23 cellular contexts compared by ENCODE assay signal in genomic region chr1:116404699-116405098, GRCh38. TPM values are rescaled to one million over a fixed set of nuclear protein-coding genes. Genes with fewer than 3 reads are reported as not detected.
DNase-seq lines count a peak whose midpoint lies in the region; ATAC-seq lines count a peak whose summit lies in the region.
"Had no signal": no experiment of that assay in that cellular context is flagged by ENCODE, and none has a peak within 500 bp of the region (broad histone marks: within the 10 kb centered on the region; RNA-seq: fewer than 3 reads in every experiment).

No MANE protein-coding gene starts in this region.

- H3K36me3 Mint-ChIP-seq in activated naive CD8-positive, alpha-beta T cell treated with anti-CD3 and anti-CD28 coated beads, Interleukin-2, amount 10 ng/mL, durations not matched to agents 7 days and 5 days, result peaks cover 48% of the 10 kb centered on the region
- peaks cover 54% of the 10 kb centered on the region for H3K36me3 Mint-ChIP-seq in activated naive CD8-positive, alpha-beta T cell treated with anti-CD3 and anti-CD28 coated beads for 36 hours
- H3K36me3 Mint-ChIP-seq in naive thymus-derived CD4-positive, alpha-beta T cell, result peaks cover 39 to 78% (median 49%) of the 10 kb centered on the region in 5 donors

- no peak overlapping the region for H3K4me3 Mint-ChIP-seq in activated naive CD8-positive, alpha-beta T cell treated with anti-CD3 and anti-CD28 coated beads, Interleukin-2, amount 10 ng/mL, durations not matched to agents 7 days and 5 days
- H3K4me3 Mint-ChIP-seq in activated naive CD8-positive, alpha-beta T cell treated with anti-CD3 and anti-CD28 coated beads for 36 hours, result no peak overlapping the region
- no peak overlapping the region for H3K4me3 Mint-ChIP-seq in naive thymus-derived CD4-positive, alpha-beta T cell
- H3K4me3 Mint-ChIP-seq: activated T-cell treated with anti-CD3 and anti-CD28 coated beads, Interleukin-2, amount 50 U/mL, for 72 hours; CD4-positive, CD25-positive, alpha-beta regulatory T cell; GM23338; T-helper 2 cell treated with Interferon-gamma antibody and Interleukin-4, amounts not matched to agents 5 μg/mL and 100 μg/mL, for 36 hours; WTC11 had no signal

- ATAC-seq in activated naive CD8-positive, alpha-beta T cell treated with anti-CD3 and anti-CD28 coated beads, Interleukin-2, amount 10 ng/mL, durations not matched to agents 7 days and 5 days (ENCODE audit: low read depth), result no peak
- ATAC-seq in naive thymus-derived CD4-positive, alpha-beta T cell, result no peak
- ATAC-seq: activated T-cell treated with anti-CD3 and anti-CD28 coated beads, Interleukin-2, amount 50 U/mL, for 72 hours; GM23338; left colon; Panc1; WTC11 had no signal

- no peak overlapping the region for H3K4me3 ChIP-seq in Karpas-422 (ENCODE audit: low read length)
- H3K4me3 ChIP-seq in naive thymus-derived CD4-positive, alpha-beta T cell (ENCODE audit: low read length), result no peak overlapping the region
- H3K4me3 ChIP-seq: adrenal gland, GM23338, skin epidermis, tibial nerve had no signal

- intact Hi-C loops in naive thymus-derived CD4-positive, alpha-beta T cell (cut with micrococcal nuclease), result no loop called here

- H3K9me2 ChIP-seq in Karpas-422 (replicated peaks; ENCODE audit: insufficient read depth, low read length), result no peaks in the 10 kb centered on the region

- H3K9me3 ChIP-seq in Karpas-422 (ENCODE audit: low read length), result no peaks in the 10 kb centered on the region
- H3K9me3 ChIP-seq in naive thymus-derived CD4-positive, alpha-beta T cell (ENCODE audit: control insufficient read depth in 2 of 3, low read length in 3 of 3), result no peaks in the 10 kb centered on the region
- H3K9me3 ChIP-seq: adrenal gland, tibial nerve had no signal

- CTCF ChIA-PET in naive thymus-derived CD4-positive, alpha-beta T cell (lab: Charles Lee), result no interaction called here

- peaks cover 83% of the 10 kb centered on the region for H3K36me3 ChIP-seq in Karpas-422 (ENCODE audit: insufficient read depth, low read length)
- H3K36me3 ChIP-seq in naive thymus-derived CD4-positive, alpha-beta T cell (ENCODE audit: control insufficient read depth in 2 of 3, insufficient read depth in 3 of 3, low read length in 3 of 3), result peaks cover 35 to 84% (median 40%) of the 10 kb centered on the region in 3 experiments

- no peaks in the 10 kb centered on the region for H3K27me3 Mint-ChIP-seq in activated naive CD8-positive, alpha-beta T cell treated with anti-CD3 and anti-CD28 coated beads, Interleukin-2, amount 10 ng/mL, durations not matched to agents 7 days and 5 days
- no peaks in the 10 kb centered on the region for H3K27me3 Mint-ChIP-seq in activated naive CD8-positive, alpha-beta T cell treated with anti-CD3 and anti-CD28 coated beads for 36 hours
- H3K27me3 Mint-ChIP-seq in naive thymus-derived CD4-positive, alpha-beta T cell, result no peaks in the 10 kb centered on the region
- H3K27me3 Mint-ChIP-seq: CD4-positive, CD25-positive, alpha-beta regulatory T cell; stimulated activated naive CD8-positive, alpha-beta T cell treated with anti-CD3 and anti-CD28 coated beads, Interleukin-15, Interleukin-2, amounts not matched to agents 100 ng/mL and 50 ng/mL, for 24 hours had no signal

- POLR2A ChIA-PET in activated naive CD8-positive, alpha-beta T cell treated with anti-CD3 and anti-CD28 coated beads, Interleukin-2, amount 10 ng/mL, durations not matched to agents 7 days and 5 days (lab: Charles Lee), result interaction anchor here (1.5 kb wide), 1 partner anchor 14 kb away, joined by 3 read pairs; no protein-coding TSS in a partner anchor
- POLR2A ChIA-PET in naive thymus-derived CD4-positive, alpha-beta T cell (lab: Charles Lee), result no interaction called here

- H4K20me1 ChIP-seq in Karpas-422 (ENCODE audit: insufficient read depth, low read depth, low read length), result peaks cover 54% of the 10 kb centered on the region

- H3K27ac ChIP-seq in Karpas-422 (ENCODE audit: low read length), result peak overlapping the region; percentile 52
- H3K27ac ChIP-seq in naive thymus-derived CD4-positive, alpha-beta T cell (ENCODE audit: low read depth, low read length), result no peak overlapping the region
- H3K27ac ChIP-seq: HL-60, tibial nerve had no signal

- H3K79me2 ChIP-seq in Karpas-422 (ENCODE audit: low read length), result no peaks in the 10 kb centered on the region

- no peak overlapping the region for H3K4me2 ChIP-seq in Karpas-422 (ENCODE audit: low read depth, low read length, poor library complexity, severe bottlenecking)
- H3K4me2 ChIP-seq: GM23338 had no signal

- no peaks in the 10 kb centered on the region for H3K9me3 Mint-ChIP-seq in activated naive CD8-positive, alpha-beta T cell treated with anti-CD3 and anti-CD28 coated beads, Interleukin-2, amount 10 ng/mL, durations not matched to agents 7 days and 5 days
- no peaks in the 10 kb centered on the region for H3K9me3 Mint-ChIP-seq in activated naive CD8-positive, alpha-beta T cell treated with anti-CD3 and anti-CD28 coated beads for 36 hours
- no peaks in the 10 kb centered on the region for H3K9me3 Mint-ChIP-seq in naive thymus-derived CD4-positive, alpha-beta T cell
- H3K9me3 Mint-ChIP-seq: activated T-cell treated with anti-CD3 and anti-CD28 coated beads, Interleukin-2, amount 50 U/mL, for 72 hours; CD4-positive, CD25-positive, alpha-beta regulatory T cell; GM23338; stimulated activated naive CD8-positive, alpha-beta T cell treated with anti-CD3 and anti-CD28 coated beads, Interleukin-15, Interleukin-2, amounts not matched to agents 100 ng/mL and 50 ng/mL, for 24 hours; T-helper 2 cell treated with Interferon-gamma antibody and Interleukin-4, amounts not matched to agents 5 μg/mL and 100 μg/mL, for 36 hours; WTC11 had no signal

- H3K4me1 Mint-ChIP-seq in activated naive CD8-positive, alpha-beta T cell treated with anti-CD3 and anti-CD28 coated beads, Interleukin-2, amount 10 ng/mL, durations not matched to agents 7 days and 5 days, result peaks cover 19% of the 10 kb centered on the region
- peaks cover 28% of the 10 kb centered on the region for H3K4me1 Mint-ChIP-seq in activated naive CD8-positive, alpha-beta T cell treated with anti-CD3 and anti-CD28 coated beads for 36 hours
- H3K4me1 Mint-ChIP-seq in naive thymus-derived CD4-positive, alpha-beta T cell, result peaks cover 13 to 57% (median 38%) of the 10 kb centered on the region in 7 donors
- H3K4me1 Mint-ChIP-seq: GM23338, WTC11 had no signal

- no peaks in the 10 kb centered on the region; the same call in 1 of the 2 replicates for H3K4me1 ChIP-seq in Karpas-422 (ENCODE audit: low read length)
- peaks cover 3 to 5% of the 10 kb centered on the region in 2 donors for H3K4me1 ChIP-seq in naive thymus-derived CD4-positive, alpha-beta T cell (ENCODE audit: control insufficient read depth in 2 of 2, insufficient read depth in 2 of 2, low read length in 2 of 2)
- H3K4me1 ChIP-seq: adrenal gland, tibial nerve had no signal

- peak overlapping the region; percentile 49 for H3K27ac Mint-ChIP-seq in activated naive CD8-positive, alpha-beta T cell treated with anti-CD3 and anti-CD28 coated beads, Interleukin-2, amount 10 ng/mL, durations not matched to agents 7 days and 5 days
- H3K27ac Mint-ChIP-seq in activated naive CD8-positive, alpha-beta T cell treated with anti-CD3 and anti-CD28 coated beads for 36 hours, result no peak overlapping the region
- H3K27ac Mint-ChIP-seq in naive thymus-derived CD4-positive, alpha-beta T cell, result peak overlapping the region in 8 of 9 donors; percentile 6 to 83 (median 54)
- H3K27ac Mint-ChIP-seq: GM23338; T-helper 2 cell treated with Interferon-gamma antibody and Interleukin-4, amounts not matched to agents 5 μg/mL and 100 μg/mL, for 36 hours had no signal

- H2AFZ ChIP-seq in Karpas-422 (ENCODE audit: low read length), result no peak overlapping the region
- H2AFZ ChIP-seq: GM23338 had no signal

- H3K9ac ChIP-seq in Karpas-422 (ENCODE audit: low read length), result no peak overlapping the region

- no peaks in the 10 kb centered on the region for H3K27me3 ChIP-seq in Karpas-422 (ENCODE audit: low read length)
- H3K27me3 ChIP-seq in naive thymus-derived CD4-positive, alpha-beta T cell (ENCODE audit: control insufficient read depth in 2 of 2, insufficient read depth in 2 of 2, low read length in 2 of 2), result no peaks in the 10 kb centered on the region
- H3K27me3 ChIP-seq: adrenal gland, tibial nerve had no signal

- DNase-seq in activated naive CD8-positive, alpha-beta T cell treated with anti-CD3 and anti-CD28 coated beads, Interleukin-2, amount 10 ng/mL, durations not matched to agents 7 days and 5 days, result no peak
- no peak for DNase-seq in activated naive CD8-positive, alpha-beta T cell treated with anti-CD3 and anti-CD28 coated beads for 36 hours
- DNase-seq in Karpas-422 (no peak), cerebellar cortex (ENCODE audit: low spot score) (peak; percentile 36), OCI-M1 (lab: John Stamatoyannopoulos, UW) (no peak), HuH-7 (ENCODE audit: low spot score) (no peak)
- no peak for DNase-seq in naive thymus-derived CD4-positive, alpha-beta T cell
- DNase-seq in activated CD8-positive, alpha-beta memory T cell treated with anti-CD3 and anti-CD28 coated beads, Interleukin-2, amount 50 U/mL, for 48 hours, result no peak
- DNase-seq: activated T-cell treated with anti-CD3 and anti-CD28 coated beads, Interleukin-2, amount 50 U/mL, for 72 hours; adrenal gland; CD4-positive, CD25-positive, alpha-beta regulatory T cell; IMR-90; left colon; MM.1S; NCI-H1694 had no signal

RNA-seq across cellular contexts. Expression of gene ATP1A1, which starts 31.7 kb away (rescaled TPM):
- 100 to 1,000 TPM; 193 to 195 TPM for total RNA-seq in activated naive CD8-positive, alpha-beta T cell treated with anti-CD3 and anti-CD28 coated beads, Interleukin-2, amount 10 ng/mL, durations not matched to agents 7 days and 5 days
- total RNA-seq in activated naive CD8-positive, alpha-beta T cell treated with anti-CD3 and anti-CD28 coated beads for 36 hours, result 100 to 1,000 TPM; 234 to 243 TPM
- 931 and 967 TPM in 2 replicates for total RNA-seq in Karpas-422 (2014; rRNA removed; shearing (Covaris generic); ENCODE audit: low replicate concordance)
- 100 to 1,000 TPM; 228 to 315 (median 287) TPM for total RNA-seq in naive thymus-derived CD4-positive, alpha-beta T cell
- 10 to 100 TPM; 75.0 to 86.0 TPM for polyA plus RNA-seq in naive thymus-derived CD4-positive, alpha-beta T cell
